ENCODE assay signal across 1 cellular context in the genomic region with DNA sequence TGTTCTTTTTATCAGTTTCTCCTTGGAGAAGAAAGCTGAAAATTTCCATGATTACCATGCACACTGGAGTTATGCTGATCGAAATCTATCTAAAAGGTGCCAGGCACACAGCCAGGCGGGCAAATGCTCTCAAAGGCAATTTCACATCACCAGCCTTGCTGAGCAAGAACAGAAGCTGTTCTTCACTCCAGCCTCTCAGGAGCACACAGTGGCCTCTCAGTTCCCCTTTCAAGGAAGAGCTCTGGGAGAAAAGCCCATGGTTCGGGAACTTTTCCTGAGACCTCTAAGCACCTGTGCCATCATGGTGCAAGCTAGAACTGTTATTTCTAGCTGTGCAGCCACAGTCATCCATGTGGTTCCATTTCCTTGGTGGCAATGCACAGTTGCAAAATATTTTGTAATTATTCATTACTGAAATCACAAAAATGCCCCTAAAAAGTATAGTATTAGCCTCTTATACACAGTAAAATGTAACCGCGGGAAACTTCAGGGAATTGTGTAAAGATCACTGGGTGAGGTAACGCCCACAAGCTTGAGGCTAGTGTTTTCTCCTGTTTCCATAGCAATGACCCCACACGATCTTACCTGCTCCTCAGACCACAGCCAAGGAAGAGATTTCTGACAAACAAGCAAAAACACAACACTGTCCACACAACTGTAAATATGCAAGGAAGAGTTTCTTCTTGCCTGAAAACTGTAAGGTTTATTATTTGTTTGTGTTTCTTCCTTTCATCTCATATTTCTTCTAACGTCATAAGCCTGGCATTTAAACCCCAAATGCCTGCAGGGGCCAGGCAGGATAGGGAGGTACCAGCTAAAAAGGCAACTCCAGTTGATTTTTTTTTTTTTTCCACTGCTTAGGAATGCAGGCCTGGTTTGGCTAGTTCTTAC.
A peak's percentile ranks its signal among the peaks of the same experiment; 100 is the strongest.
TF ChIP-seq lines count a peak whose summit lies in the region.

No MANE protein-coding gene starts in this region.

TF ChIP-seq in GM12878, 131 proteins besides CTCF, POLR2A, EP300 and RAD21 (continued from another document):
- no peak for TF ChIP-seq ZNF592 (IDR thresholded peaks at IDR 0.05)
- TF ChIP-seq, protein P1, sequence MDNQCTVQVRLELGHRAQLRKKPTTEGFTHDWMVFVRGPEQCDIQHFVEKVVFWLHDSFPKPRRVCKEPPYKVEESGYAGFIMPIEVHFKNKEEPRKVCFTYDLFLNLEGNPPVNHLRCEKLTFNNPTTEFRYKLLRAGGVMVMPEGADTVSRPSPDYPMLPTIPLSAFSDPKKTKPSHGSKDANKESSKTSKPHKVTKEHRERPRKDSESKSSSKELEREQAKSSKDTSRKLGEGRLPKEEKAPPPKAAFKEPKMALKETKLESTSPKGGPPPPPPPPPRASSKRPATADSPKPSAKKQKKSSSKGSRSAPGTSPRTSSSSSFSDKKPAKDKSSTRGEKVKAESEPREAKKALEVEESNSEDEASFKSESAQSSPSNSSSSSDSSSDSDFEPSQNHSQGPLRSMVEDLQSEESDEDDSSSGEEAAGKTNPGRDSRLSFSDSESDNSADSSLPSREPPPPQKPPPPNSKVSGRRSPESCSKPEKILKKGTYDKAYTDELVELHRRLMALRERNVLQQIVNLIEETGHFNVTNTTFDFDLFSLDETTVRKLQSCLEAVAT (IDR thresholded peaks at IDR 0.05) = no peak
- TF ChIP-seq JUND (IDR thresholded peaks at IDR 0.05; ENCODE audit: low read depth, low read length) = no peak
- TF ChIP-seq, protein P2, sequence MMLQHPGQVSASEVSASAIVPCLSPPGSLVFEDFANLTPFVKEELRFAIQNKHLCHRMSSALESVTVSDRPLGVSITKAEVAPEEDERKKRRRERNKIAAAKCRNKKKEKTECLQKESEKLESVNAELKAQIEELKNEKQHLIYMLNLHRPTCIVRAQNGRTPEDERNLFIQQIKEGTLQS (IDR thresholded peaks at IDR 0.05; ENCODE audit: borderline replicate concordance, extremely low read depth, low read depth, low read length) = no peak
- no peak for TF ChIP-seq PML (IDR thresholded peaks at IDR 0.05; ENCODE audit: low read length)
- TF ChIP-seq SPI1 (IDR thresholded peaks at IDR 0.05; ENCODE audit: borderline replicate concordance, insufficient read depth, low read depth, low read length) = peak; percentile 84
TF ChIP-seq in GM12878: peak in this region for 19.
